Comparison of ENCODE assay signal across 19 cellular contexts in the genomic region with DNA sequence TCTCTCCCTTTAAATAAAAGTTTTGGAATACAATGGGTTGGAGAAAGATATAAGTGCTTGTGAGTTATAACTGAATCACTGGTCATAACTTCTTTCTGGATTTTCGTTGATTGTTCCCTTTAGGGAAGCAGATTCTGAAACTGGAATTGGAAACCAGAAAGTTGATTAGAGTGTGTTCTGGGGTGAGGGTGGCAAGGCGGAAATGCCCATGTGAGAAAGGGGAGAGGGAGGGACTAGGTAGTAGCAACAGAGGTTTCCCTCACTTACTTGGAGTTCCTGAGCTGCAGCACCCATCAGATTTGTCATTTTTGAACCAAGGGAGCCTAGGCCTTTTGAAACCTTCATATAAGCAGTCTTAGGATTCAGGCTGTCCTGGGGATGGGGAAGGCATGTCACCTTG.
"Had no signal": no experiment of that assay in that cellular context is flagged by ENCODE, and none has a peak within 500 bp of the region (broad histone marks: within the 10 kb centered on the region; RNA-seq: fewer than 3 reads in every experiment).

No MANE protein-coding gene starts in this region.

- H3K27me3 ChIP-seq: esophagus muscularis mucosa, gastroesophageal sphincter, heart right ventricle, left lung, right lobe of liver, tibial nerve had no signal

- H3K4me3 ChIP-seq: esophagus muscularis mucosa, gastroesophageal sphincter, heart right ventricle, left lung, right lobe of liver, tibial nerve had no signal

- H3K27ac Mint-ChIP-seq: activated CD4-positive, alpha-beta T cell treated with anti-CD3 and anti-CD28 coated beads, Interleukin-2, amount 10 ng/mL, durations not matched to agents 7 days and 5 days; activated CD8-positive, alpha-beta T cell treated with anti-CD3 and anti-CD28 coated beads, Interleukin-2, amount 10 ng/mL, durations not matched to agents 7 days and 5 days; activated naive CD4-positive, alpha-beta T cell treated with anti-CD3 and anti-CD28 coated beads, Interleukin-2, amount 50 U/mL, for 72 hours; dendritic cell treated with granulocyte-macrophage colony-stimulating factor and Interleukin-4, amounts not matched to agents 40 ng/mL and 50 ng/mL, for 4 days; nephron progenitor cell; stimulated activated naive CD8-positive, alpha-beta T cell treated with anti-CD3 and anti-CD28 coated beads, Interleukin-15, Interleukin-2, amounts not matched to agents 100 ng/mL and 50 ng/mL, for 24 hours had no signal

- H3K9me3 Mint-ChIP-seq: activated CD4-positive, alpha-beta T cell treated with anti-CD3 and anti-CD28 coated beads, Interleukin-2, amount 10 ng/mL, durations not matched to agents 7 days and 5 days; activated T-cell treated with anti-CD3 and anti-CD28 coated beads, Interleukin-2, amount 50 U/mL, for 4 hours; nephron progenitor cell; stimulated activated naive CD8-positive, alpha-beta T cell treated with anti-CD3 and anti-CD28 coated beads, Interleukin-15, Interleukin-2, amounts not matched to agents 100 ng/mL and 50 ng/mL, for 24 hours had no signal

- H3K4me1 Mint-ChIP-seq: activated CD4-positive, alpha-beta T cell treated with anti-CD3 and anti-CD28 coated beads, Interleukin-2, amount 10 ng/mL, durations not matched to agents 7 days and 5 days had no signal

- H3K4me1 ChIP-seq: esophagus muscularis mucosa, gastroesophageal sphincter, heart right ventricle, left lung, right lobe of liver, tibial nerve had no signal

- H3K27me3 Mint-ChIP-seq: activated CD4-positive, alpha-beta T cell treated with anti-CD3 and anti-CD28 coated beads, Interleukin-2, amount 10 ng/mL, durations not matched to agents 7 days and 5 days; dendritic cell treated with granulocyte-macrophage colony-stimulating factor and Interleukin-4, amounts not matched to agents 40 ng/mL and 50 ng/mL, for 4 days; stimulated activated naive CD8-positive, alpha-beta T cell treated with anti-CD3 and anti-CD28 coated beads, Interleukin-15, Interleukin-2, amounts not matched to agents 100 ng/mL and 50 ng/mL, for 24 hours had no signal

- H3K27ac ChIP-seq: esophagus muscularis mucosa, gastroesophageal sphincter, heart right ventricle, left lung, right lobe of liver, tibial nerve had no signal

- H3K4me3 Mint-ChIP-seq: activated CD4-positive, alpha-beta T cell treated with anti-CD3 and anti-CD28 coated beads, Interleukin-2, amount 10 ng/mL, durations not matched to agents 7 days and 5 days; activated CD8-positive, alpha-beta T cell treated with anti-CD3 and anti-CD28 coated beads, Interleukin-2, amount 10 ng/mL, durations not matched to agents 7 days and 5 days; activated T-cell treated with anti-CD3 and anti-CD28 coated beads, Interleukin-2, amount 50 U/mL, for 4 hours; dendritic cell treated with granulocyte-macrophage colony-stimulating factor and Interleukin-4, amounts not matched to agents 40 ng/mL and 50 ng/mL, for 4 days; nephron progenitor cell; stimulated activated naive CD8-positive, alpha-beta T cell treated with anti-CD3 and anti-CD28 coated beads, Interleukin-15, Interleukin-2, amounts not matched to agents 100 ng/mL and 50 ng/mL, for 24 hours had no signal

- DNase-seq: activated CD4-positive, alpha-beta T cell treated with anti-CD3 and anti-CD28 coated beads, Interleukin-2, amount 10 ng/mL, durations not matched to agents 7 days and 5 days; activated CD8-positive, alpha-beta T cell treated with anti-CD3 and anti-CD28 coated beads, Interleukin-2, amount 10 ng/mL, durations not matched to agents 7 days and 5 days; activated effector memory CD4-positive, alpha-beta T cell treated with Interleukin-2 at 50 U/mL for 16 hours; activated T-cell treated with anti-CD3 and anti-CD28 coated beads, Interleukin-2, amount 50 U/mL, for 4 hours; effector memory CD4-positive, alpha-beta T cell; heart right ventricle; left lung; nephron progenitor cell; right lobe of liver; small intestine; stimulated activated CD4-positive, alpha-beta T cell treated with anti-CD3 and anti-CD28 coated beads, Interleukin-15, amount 100 ng/mL, for 24 hours; stimulated activated CD4-positive, alpha-beta T cell treated with anti-CD3 and anti-CD28 coated beads, Interleukin-2, amount 100 ng/mL, for 48 hours; T-helper 9 cell had no signal

- H3K36me3 ChIP-seq: esophagus muscularis mucosa, gastroesophageal sphincter, heart right ventricle, left lung, right lobe of liver, tibial nerve had no signal

- H3K9me3 ChIP-seq: esophagus muscularis mucosa, gastroesophageal sphincter, heart right ventricle, right lobe of liver, tibial nerve had no signal

- H3K36me3 Mint-ChIP-seq: activated naive CD4-positive, alpha-beta T cell treated with anti-CD3 and anti-CD28 coated beads, Interleukin-2, amount 50 U/mL, for 72 hours had no signal

- ATAC-seq: activated CD8-positive, alpha-beta T cell treated with anti-CD3 and anti-CD28 coated beads, Interleukin-2, amount 10 ng/mL, durations not matched to agents 7 days and 5 days; activated naive CD4-positive, alpha-beta T cell treated with anti-CD3 and anti-CD28 coated beads, Interleukin-2, amount 50 U/mL, for 72 hours; activated T-cell treated with anti-CD3 and anti-CD28 coated beads, Interleukin-2, amount 50 U/mL, for 4 hours; gastroesophageal sphincter; heart right ventricle; left lung; right lobe of liver had no signal
